ENCODE assay signal across 1 cellular context in genomic region chr17:47839899-47840741, GRCh38.
TF ChIP-seq lines count a peak whose summit lies in the region.

No MANE protein-coding gene starts in this region.

TF ChIP-seq in IMR-90, 13 proteins besides CTCF, POLR2A, EP300 and RAD21 (continued from another document):
- TF ChIP-seq USF2 (IDR thresholded peaks at IDR 0.05; ENCODE audit: low read depth, low read length) (no peak), CEBPB (IDR thresholded peaks at IDR 0.05; ENCODE audit: low read depth, low read length) (no peak), NFE2L2 (IDR thresholded peaks at IDR 0.05; ENCODE audit: low read depth, low read length) (no peak), MAFK (IDR thresholded peaks at IDR 0.05; ENCODE audit: low read depth, low read length) (no peak), RFX5 (IDR thresholded peaks at IDR 0.05; ENCODE audit: low read depth, low read length) (no peak)
